10 cellular contexts compared by ENCODE assay signal in the genomic region with DNA sequence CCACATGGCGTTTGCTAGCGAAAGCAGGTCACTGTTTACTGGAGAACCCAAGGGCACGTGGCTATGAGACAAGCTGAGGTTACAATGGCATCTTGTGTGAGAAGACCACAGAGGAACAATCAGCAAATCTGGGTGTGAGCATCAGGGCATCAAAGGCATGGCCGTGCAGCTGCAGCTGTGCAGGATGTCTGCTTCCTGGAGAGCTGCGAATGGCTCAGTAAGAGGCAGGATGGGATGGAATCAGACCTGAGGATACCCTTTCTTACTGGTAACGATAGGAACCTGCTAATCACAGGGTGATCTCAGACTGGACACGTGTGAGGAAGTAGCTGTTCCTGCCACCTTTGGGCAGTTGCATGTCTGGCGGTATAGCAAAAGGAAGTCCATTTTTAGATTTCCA.
DNase-seq lines count a peak whose midpoint lies in the region; ATAC-seq and TF ChIP-seq lines count a peak whose summit lies in the region.
"Had no signal": no experiment of that assay in that cellular context is flagged by ENCODE, and none has a peak within 500 bp of the region (broad histone marks: within the 10 kb centered on the region; RNA-seq: fewer than 3 reads in every experiment).

No MANE protein-coding gene starts in this region.

- H3K36me3 Mint-ChIP-seq in activated CD4-positive, alpha-beta memory T cell treated with anti-CD3 and anti-CD28 coated beads, Interleukin-2, amount 10 ng/mL, durations not matched to agents 7 days and 5 days (ENCODE audit: low read depth) = peaks cover 3% of the 10 kb centered on the region

- CTCF ChIA-PET in activated CD4-positive, alpha-beta memory T cell treated with anti-CD3 and anti-CD28 coated beads, Interleukin-2, amount 10 ng/mL, durations not matched to agents 7 days and 5 days (lab: Charles Lee) = interaction anchor here (0.9 to 7.9 kb wide), 3 partner anchors 32 to 168 kb away, joined by 3 to 75 read pairs (median 4); no protein-coding TSS in a partner anchor

- WGBS in lung, 2 donors = 30 to 45% methylated on average over 8 of the region's 8 CpGs

- no peaks in the 10 kb centered on the region for H3K9me3 ChIP-seq in lung (ENCODE audit: control insufficient read depth in 2 of 2, insufficient read depth in 1 of 2, low read length in 1 of 2)

- no peak overlapping the region for H3K4me3 Mint-ChIP-seq in activated CD4-positive, alpha-beta memory T cell treated with anti-CD3 and anti-CD28 coated beads, Interleukin-2, amount 10 ng/mL, durations not matched to agents 7 days and 5 days

- H3K27me3 Mint-ChIP-seq in activated CD4-positive, alpha-beta memory T cell treated with anti-CD3 and anti-CD28 coated beads, Interleukin-2, amount 10 ng/mL, durations not matched to agents 7 days and 5 days = no peaks in the 10 kb centered on the region

- ATAC-seq in HG03175 (IDR thresholded peaks at IDR 0.05; ENCODE audit: unreplicated experiment) (peak; percentile 70), lung (ENCODE audit: insufficient read depth, low FRiP score) (peak; percentile 53), GM21737 (IDR thresholded peaks at IDR 0.05; ENCODE audit: unreplicated experiment) (no peak), GM18861 (IDR thresholded peaks at IDR 0.05; ENCODE audit: unreplicated experiment) (no peak)

- H3K27ac ChIP-seq in lung (ENCODE audit: low read depth in 1 of 2, low read length in 1 of 2) = peak overlapping the region in 1 of 2 donors; percentile 57
- H3K27ac ChIP-seq: epithelial cell of prostate had no signal

- peaks cover 0 to 4% of the 10 kb centered on the region in 2 donors for H3K4me1 ChIP-seq in lung (ENCODE audit: control insufficient read depth in 2 of 2, insufficient read depth in 2 of 2, low read length in 2 of 2)

- no peaks in the 10 kb centered on the region for H3K27me3 ChIP-seq in lung (ENCODE audit: control insufficient read depth, insufficient read depth)

- peak; percentile 49 for DNase-seq in CD1c-positive myeloid dendritic cell (ENCODE audit: extremely low spot score)
- DNase-seq in activated CD4-positive, alpha-beta memory T cell treated with anti-CD3 and anti-CD28 coated beads, Interleukin-2, amount 10 ng/mL, durations not matched to agents 7 days and 5 days = peak; percentile 33
- DNase-seq in lung (ENCODE audit: low spot score) = no peak
- no peak for DNase-seq in cerebellum (ENCODE audit: low spot score)
- DNase-seq in NCI-H82 treated with DMSO at 0.1 percent for 48 hours (lab: John Stamatoyannopoulos, UW; ENCODE audit: unreplicated experiment) = no peak
- DNase-seq: DMS 273 treated with DMSO at 0.1 percent for 48 hours had no signal

- no peaks in the 10 kb centered on the region for H3K9me3 Mint-ChIP-seq in activated CD4-positive, alpha-beta memory T cell treated with anti-CD3 and anti-CD28 coated beads, Interleukin-2, amount 10 ng/mL, durations not matched to agents 7 days and 5 days

- POLR2A ChIA-PET in activated CD4-positive, alpha-beta memory T cell treated with anti-CD3 and anti-CD28 coated beads, Interleukin-2, amount 10 ng/mL, durations not matched to agents 7 days and 5 days (lab: Charles Lee) = interaction anchor here (1.1 to 1.4 kb wide), 3 partner anchors 19 to 67 kb away, joined by 3 to 4 read pairs (median 3); no protein-coding TSS in a partner anchor

- peaks cover 14% of the 10 kb centered on the region for H3K4me1 Mint-ChIP-seq in activated CD4-positive, alpha-beta memory T cell treated with anti-CD3 and anti-CD28 coated beads, Interleukin-2, amount 10 ng/mL, durations not matched to agents 7 days and 5 days

- peaks cover 0 to 6% of the 10 kb centered on the region in 2 donors for H3K36me3 ChIP-seq in lung (ENCODE audit: control insufficient read depth in 2 of 2, insufficient read depth in 2 of 2, low read length in 2 of 2)

- TF ChIP-seq CTCF in lung (IDR thresholded peaks at IDR 0.05; ENCODE audit: control extremely low read depth, extremely low read depth) = no peak

- H3K27ac Mint-ChIP-seq in activated CD4-positive, alpha-beta memory T cell treated with anti-CD3 and anti-CD28 coated beads, Interleukin-2, amount 10 ng/mL, durations not matched to agents 7 days and 5 days = no peak overlapping the region

- no peak overlapping the region for H3K4me3 ChIP-seq in lung

Comparison
In these comparisons a context has a peak if more than half of its experiments do, and no peak if none do; other contexts are left out.
1. DNase-seq: peak in CD1c-positive myeloid dendritic cell (single experiment) and activated CD4-positive, alpha-beta memory T cell treated with anti-CD3 and anti-CD28 coated beads, Interleukin-2, amount 10 ng/mL, durations not matched to agents 7 days and 5 days (single experiment); none in lung (single experiment), cerebellum (single experiment) and NCI-H82 treated with DMSO at 0.1 percent for 48 hours (single experiment).
2. ATAC-seq: peak in HG03175 (single experiment) and lung (single experiment); none in GM21737 (single experiment) and GM18861 (single experiment).